In the genomic region with DNA sequence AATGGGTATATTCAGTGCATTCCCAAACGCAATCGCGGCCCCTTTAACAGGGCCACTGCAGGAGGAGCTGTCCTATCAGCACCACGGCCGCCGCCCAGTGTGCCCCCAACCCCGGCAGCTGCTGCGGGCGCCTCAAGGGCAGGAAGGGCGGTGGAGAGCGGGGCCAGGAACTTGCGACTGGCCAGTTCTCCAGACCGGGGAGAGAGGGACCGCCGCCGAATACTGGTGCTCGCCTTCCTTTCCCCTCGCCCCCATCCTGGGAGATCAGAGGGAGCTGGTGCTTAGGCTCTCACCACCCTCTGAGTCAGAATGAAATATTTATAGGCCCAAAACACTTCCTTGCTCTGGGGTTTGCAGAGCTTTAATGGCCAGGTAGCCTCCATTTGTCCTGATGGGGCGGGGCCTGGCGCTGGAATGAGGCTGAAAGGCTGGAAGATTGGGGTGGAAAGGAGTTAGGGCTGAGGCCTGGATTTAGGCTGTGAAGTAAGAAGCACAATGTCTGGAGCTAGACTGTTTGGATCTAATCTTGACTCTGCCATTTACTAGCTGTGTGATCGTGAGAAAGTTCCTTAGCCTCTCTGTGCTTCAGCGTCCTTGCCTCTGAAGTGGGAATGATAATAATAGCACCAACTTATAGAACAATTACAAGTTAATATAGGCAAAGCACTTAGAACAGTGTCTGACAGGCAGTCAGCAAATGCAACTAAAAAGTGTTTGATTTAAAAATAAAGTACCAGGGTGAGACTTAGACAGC, we compare ENCODE assay signal across 12 cellular contexts.
A peak's percentile ranks its signal among the peaks of the same experiment; 100 is the strongest.
DNase-seq lines count a peak whose midpoint lies in the region; ATAC-seq, FAIRE-seq and TF ChIP-seq lines count a peak whose summit lies in the region.
"Had no signal": no experiment of that assay in that cellular context is flagged by ENCODE, and none has a peak within 500 bp of the region (broad histone marks: within the 10 kb centered on the region; RNA-seq: fewer than 3 reads in every experiment).

No MANE protein-coding gene starts in this region.

- H3K18ac ChIP-seq in mesenchymal stem cell (ENCODE audit: low read depth in 1 of 2, low read length in 2 of 2) = no peak overlapping the region

- H3K4me3 ChIP-seq in NB4 (ENCODE audit: low read depth, low read length) (no peak overlapping the region), fibroblast of pulmonary artery (replicated peaks; ENCODE audit: low read depth, low read length) (no peak overlapping the region), mesenchymal stem cell (ENCODE audit: insufficient read depth in 1 of 2, low read depth in 1 of 2, low read length in 2 of 2) (no peak overlapping the region)

- no peak for ATAC-seq in HG03135 (IDR thresholded peaks at IDR 0.05; ENCODE audit: unreplicated experiment)

- H3K79me1 ChIP-seq in mesenchymal stem cell (replicated peaks; ENCODE audit: low read length, poor library complexity, severe bottlenecking) = peaks cover 40% of the 10 kb centered on the region

- no peak overlapping the region for H3K9ac ChIP-seq in mesenchymal stem cell (ENCODE audit: low read length)

- no peak overlapping the region for H3K4ac ChIP-seq in mesenchymal stem cell (ENCODE audit: low read depth in 1 of 2, low read length in 2 of 2)

- H2BK120ac ChIP-seq in mesenchymal stem cell (ENCODE audit: low read depth, low read length) = no peak overlapping the region

- H3K9me3 ChIP-seq in mesenchymal stem cell (ENCODE audit: control insufficient read depth, low read length) = no peaks in the 10 kb centered on the region

- H3K27me3 ChIP-seq in mesenchymal stem cell (ENCODE audit: control insufficient read depth in 1 of 2, insufficient read depth in 1 of 2, low read length in 2 of 2) = no peaks in the 10 kb centered on the region

- TF ChIP-seq CTCF in NB4 (IDR thresholded peaks at IDR 0.05; ENCODE audit: low read depth, low read length) (no peak), fibroblast of pulmonary artery (IDR thresholded peaks at IDR 0.05; ENCODE audit: low read length, missing control alignments) (no peak)

- no peak overlapping the region for H4K91ac ChIP-seq in mesenchymal stem cell (ENCODE audit: low read length)

- no peak for FAIRE-seq in HTR-8/SVneo (lab: Jason Lieb, UNC)

- H3K23ac ChIP-seq in mesenchymal stem cell (ENCODE audit: low read length in 2 of 2) = no peak overlapping the region

- peaks cover 4% of the 10 kb centered on the region for H3K4me1 ChIP-seq in mesenchymal stem cell (ENCODE audit: control insufficient read depth, insufficient read depth, low read depth, low read length)

- H3K36me3 ChIP-seq in mesenchymal stem cell (ENCODE audit: control insufficient read depth in 1 of 2, insufficient read depth in 2 of 2, low read depth in 1 of 2, low read length in 2 of 2) = peaks cover 0 to 18% of the 10 kb centered on the region in 2 experiments

- 5% methylated on average over 19 of the region's 22 CpGs for WGBS in mesenchymal stem cell

- H3K4me2 ChIP-seq in mesenchymal stem cell (ENCODE audit: low read length, poor library complexity, severe bottlenecking) = peak overlapping the region; percentile 27

- no peak overlapping the region for H2AFZ ChIP-seq in mesenchymal stem cell (ENCODE audit: low read depth, low read length)

- H4K8ac ChIP-seq in mesenchymal stem cell (ENCODE audit: low read length) = no peak overlapping the region

- no peak overlapping the region for H2BK5ac ChIP-seq in mesenchymal stem cell (ENCODE audit: low read depth, low read length, poor library complexity, severe bottlenecking)

- no peak for TF ChIP-seq POLR2A in NB4 (IDR thresholded peaks at IDR 0.05; ENCODE audit: extremely low read depth, insufficient read length)

- H2BK15ac ChIP-seq in mesenchymal stem cell (ENCODE audit: low read depth, poor library complexity, severe bottlenecking) = no peak overlapping the region

- no peak overlapping the region for H3K27ac ChIP-seq in mesenchymal stem cell (ENCODE audit: low read length, poor library complexity, severe bottlenecking)
- H3K27ac ChIP-seq: VCaP had no signal

- H2AK5ac ChIP-seq in mesenchymal stem cell (ENCODE audit: low read length, severe bottlenecking) = no peak overlapping the region

- H3K14ac ChIP-seq in mesenchymal stem cell (ENCODE audit: low read length in 2 of 2) = no peak overlapping the region

- DNase-seq in CD1c-positive myeloid dendritic cell (ENCODE audit: extremely low spot score) (peak; percentile 17), NB4 (ENCODE audit: low read depth) (peak; percentile 34), fibroblast of pulmonary artery (ENCODE audit: low read depth) (peak; percentile 37), mesenchymal stem cell (peak; percentile 70), occipital lobe (lab: John Stamatoyannopoulos, UW) (no peak), DMS 273 treated with DMSO at 0.1 percent for 48 hours (lab: John Stamatoyannopoulos, UW) (no peak), HTR-8/SVneo (ENCODE audit: insufficient read length, low spot score) (no peak)
- DNase-seq: C1 segment of cervical spinal cord, GOT3, NCI-H446 had no signal

- H2BK12ac ChIP-seq in mesenchymal stem cell (ENCODE audit: low read length in 2 of 2) = no peak overlapping the region

Comparison
In these comparisons a context has a peak if more than half of its experiments do, and no peak if none do; other contexts are left out.
1. DNase-seq: peak in CD1c-positive myeloid dendritic cell (single experiment), NB4 (single experiment), fibroblast of pulmonary artery (single experiment) and mesenchymal stem cell (single experiment); none in occipital lobe (single experiment), DMS 273 treated with DMSO at 0.1 percent for 48 hours (single experiment) and HTR-8/SVneo (single experiment).